8 cellular contexts compared by ENCODE assay signal in the genomic region with DNA sequence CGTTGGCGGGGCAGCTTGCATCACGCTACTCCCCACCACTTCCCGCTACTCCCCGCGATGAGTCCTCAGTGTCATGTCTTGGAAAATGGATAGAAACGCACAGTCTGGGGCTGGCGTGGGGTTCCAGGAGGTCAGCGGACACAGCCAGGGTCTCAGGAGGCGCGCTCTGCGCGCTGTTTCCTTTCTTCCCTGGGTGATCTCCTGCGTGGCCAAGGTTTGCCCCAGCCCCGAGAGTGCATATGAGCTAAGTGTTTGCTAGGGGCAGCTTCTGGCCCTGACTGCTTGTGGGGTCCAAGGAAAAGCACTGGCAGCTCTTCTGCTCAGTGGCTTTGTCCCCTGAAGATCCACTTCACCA. TPM values are rescaled to one million over a fixed set of nuclear protein-coding genes. Genes with fewer than 3 reads are reported as not detected.
DNase-seq lines count a peak whose midpoint lies in the region; ATAC-seq and TF ChIP-seq lines count a peak whose summit lies in the region.

No MANE protein-coding gene starts in this region.

- POLR2A ChIA-PET in HEK293 (lab: Yijun Ruan, JAX) = interaction anchor here (0.6 kb wide), 1 partner anchor 230 kb away, joined by 3 read pairs; no protein-coding TSS in a partner anchor

- CTCF ChIA-PET in HEK293 (lab: Yijun Ruan, JAX) = interaction anchor here (0.5 to 1.9 kb wide), 9 partner anchors 12 to 1602 kb away, joined by 3 to 5 read pairs (median 3); no protein-coding TSS in a partner anchor

- TF ChIP-seq CTCF in HEK293 (tag by site-specific recombination; IDR thresholded peaks at IDR 0.05) (no peak), VCaP (conservative IDR thresholded peaks at IDR 0.05) (no peak), right atrium auricular region (IDR thresholded peaks at IDR 0.05) (no peak), gastrocnemius medialis (IDR thresholded peaks at IDR 0.05 in 4 of 5, conservative IDR thresholded peaks at IDR 0.05 in 1 of 5) (no peak)

- intact Hi-C loops in gastrocnemius medialis (cut with DNase I; ENCODE audit: low total_unique reads) = loop anchor here (2.0 to 10.0 kb wide), 6 partner anchors 143 to 1863 kb away; a partner anchor contains a TSS

- no peak for TF ChIP-seq POLR2A in gastrocnemius medialis (IDR thresholded peaks at IDR 0.05)

- in situ Hi-C loops in gastrocnemius medialis (cut with MboI; ENCODE audit: low sequenced_read_pairs in 4 of 4) = loop anchor here in 1 of 4 donors (25.0 kb wide), 1 partner anchor 416 kb away; no protein-coding TSS in a partner anchor

- no peak overlapping the region for H3K4me3 ChIP-seq in HEK293 (ENCODE audit: low read depth, low read length)
- H3K4me3 ChIP-seq in right atrium auricular region = peak overlapping the region in 1 of 2 donors; percentile 65
- peak overlapping the region; percentile 11 to 80 (median 54) for H3K4me3 ChIP-seq in gastrocnemius medialis

- no peak for ATAC-seq in gastrocnemius medialis
- ATAC-seq in GM21529 (IDR thresholded peaks at IDR 0.05; ENCODE audit: unreplicated experiment) = no peak
- no peak for ATAC-seq in HG02798 (IDR thresholded peaks at IDR 0.05; ENCODE audit: poor library complexity, unreplicated experiment)

- H3K36me3 ChIP-seq in HEK293 (ENCODE audit: control insufficient read depth in 2 of 2, insufficient read depth in 1 of 2, low read length in 2 of 2) = peaks cover 0 to 2% of the 10 kb centered on the region in 2 experiments; a peak in 1 of 3 replicates
- no peaks in the 10 kb centered on the region for H3K36me3 ChIP-seq in right atrium auricular region
- no peaks in the 10 kb centered on the region for H3K36me3 ChIP-seq in gastrocnemius medialis

- DNase-seq in right atrium auricular region (ENCODE audit: low spot score) (peak; percentile 60), gastrocnemius medialis (no peak), NCI-H345 (lab: John Stamatoyannopoulos, UW) (no peak), D341Med (ENCODE audit: low spot score) (no peak)

- H3K27me3 ChIP-seq in right atrium auricular region (no peaks in the 10 kb centered on the region), gastrocnemius medialis (no peaks in the 10 kb centered on the region)

- H3K4me1 ChIP-seq in HEK293 (ENCODE audit: control insufficient read depth, insufficient read depth, low read length) (peaks cover 6% of the 10 kb centered on the region; the same call in 1 of the 2 replicates), right atrium auricular region (peaks cover 0 to 44% of the 10 kb centered on the region in 2 donors), gastrocnemius medialis (peaks cover 20 to 38% of the 10 kb centered on the region in 2 donors)

- no peak overlapping the region for H3K27ac ChIP-seq in HEK293 (ENCODE audit: extremely low read depth, low read depth, low read length)
- H3K27ac ChIP-seq in VCaP = peak overlapping the region; percentile 76; the same call in 1 of the 2 replicates
- peak overlapping the region; percentile 68 to 75 for H3K27ac ChIP-seq in right atrium auricular region
- H3K27ac ChIP-seq in gastrocnemius medialis = peak overlapping the region; percentile 85 to 95 (median 88)

- H3K9me3 ChIP-seq in HEK293 (ENCODE audit: control insufficient read depth, insufficient read depth, low read depth, low read length) = no peaks in the 10 kb centered on the region
- H3K9me3 ChIP-seq in right atrium auricular region = no peaks in the 10 kb centered on the region
- no peaks in the 10 kb centered on the region for H3K9me3 ChIP-seq in gastrocnemius medialis

TF ChIP-seq in HEK293, 187 proteins besides CTCF, POLR2A, EP300 and RAD21:
- peak; percentile 49; the same call in 1 of the 2 replicates for TF ChIP-seq ZNF394 (tag by site-specific recombination; IDR thresholded peaks at IDR 0.05; ENCODE audit: borderline replicate concordance)
- no peak for TF ChIP-seq ZNF501 (tag by site-specific recombination; IDR thresholded peaks at IDR 0.05)
- TF ChIP-seq MEIS1 (CRISPR knock-in tag; IDR thresholded peaks at IDR 0.05; ENCODE audit: borderline replicate concordance) = no peak

RNA-seq across cellular contexts. Expression of a gene that starts 2.7 kb away (rescaled TPM):
- 10 to 100 TPM; 19.0 to 25.8 TPM for total RNA-seq in right atrium auricular region
- 10 to 100 TPM; 44.6 to 63.3 (median 53.5) TPM for total RNA-seq in gastrocnemius medialis
